ENCODE assay signal across 17 cellular contexts in the genomic region with DNA sequence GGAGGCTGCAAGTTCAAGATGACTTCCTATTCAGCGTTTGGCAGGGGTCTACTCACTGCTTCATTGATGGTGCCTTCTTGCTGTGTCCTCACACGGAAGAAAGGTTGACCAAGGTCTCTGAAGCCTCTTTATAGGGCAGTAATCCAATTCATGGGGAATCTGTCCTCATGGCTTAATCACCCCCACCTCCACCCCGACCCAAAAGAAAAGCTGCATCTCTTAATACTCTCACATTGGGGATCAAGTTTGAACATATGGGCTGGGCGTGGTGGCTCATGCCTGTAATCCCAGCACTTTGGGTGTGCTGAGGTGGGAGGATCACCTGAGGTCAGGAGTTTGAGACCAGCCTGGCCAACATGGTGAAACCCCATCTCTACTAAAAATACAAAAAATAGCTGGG. TPM values are rescaled to one million over a fixed set of nuclear protein-coding genes. Genes with fewer than 3 reads are reported as not detected.
A peak's percentile ranks its signal among the peaks of the same experiment; 100 is the strongest.
DNase-seq lines count a peak whose midpoint lies in the region; ATAC-seq and TF ChIP-seq lines count a peak whose summit lies in the region.
"Had no signal": no experiment of that assay in that cellular context is flagged by ENCODE, and none has a peak within 500 bp of the region (broad histone marks: within the 10 kb centered on the region; RNA-seq: fewer than 3 reads in every experiment).

No MANE protein-coding gene starts in this region.

- POLR2A ChIA-PET in Caco-2 (lab: Charles Lee) = interaction anchor here (2.0 kb wide), 1 partner anchor 36 kb away, joined by 11 read pairs; a partner anchor contains a TSS

- no peak for TF ChIP-seq CTCF in Caco-2 (IDR thresholded peaks at IDR 0.05; ENCODE audit: insufficient read depth in 1 of 2, low read depth in 1 of 2, low read length in 1 of 2, severe bottlenecking in 1 of 2, unreplicated experiment in 1 of 2)

- no peaks in the 10 kb centered on the region for H3K36me3 Mint-ChIP-seq in Caco-2 (ENCODE audit: insufficient read depth, unreplicated experiment)
- H3K36me3 Mint-ChIP-seq in stimulated activated effector memory CD8-positive, alpha-beta T cell treated with anti-CD3 and anti-CD28 coated beads, Interleukin-12 subunit alpha, Interleukin-12 subunit beta, amount 100 ng/mL, for 72 hours = no peaks in the 10 kb centered on the region
- H3K36me3 Mint-ChIP-seq: CD4-positive, CD25-positive, alpha-beta regulatory T cell; CD8-positive, alpha-beta memory T cell had no signal

- no peak overlapping the region for H3K4me3 Mint-ChIP-seq in Caco-2 (ENCODE audit: unreplicated experiment)
- H3K4me3 Mint-ChIP-seq in stimulated activated effector memory CD8-positive, alpha-beta T cell treated with anti-CD3 and anti-CD28 coated beads, Interleukin-12 subunit alpha, Interleukin-12 subunit beta, amount 100 ng/mL, for 72 hours = no peak overlapping the region
- H3K4me3 Mint-ChIP-seq: CD4-positive, CD25-positive, alpha-beta regulatory T cell; CD8-positive, alpha-beta memory T cell; GM23338 had no signal

- H3K27me3 Mint-ChIP-seq in Caco-2 (ENCODE audit: insufficient read depth, unreplicated experiment) = no peaks in the 10 kb centered on the region
- H3K27me3 Mint-ChIP-seq: CD4-positive, CD25-positive, alpha-beta regulatory T cell; CD8-positive, alpha-beta memory T cell had no signal

- CTCF ChIA-PET in Caco-2 (lab: Charles Lee) = interaction anchor here (1.0 to 1.2 kb wide), 2 partner anchors 17 kb away, joined by 3 to 4 read pairs; no protein-coding TSS in a partner anchor

- peaks cover 21% of the 10 kb centered on the region for H3K4me1 ChIP-seq in Caco-2
- peaks cover 60% of the 10 kb centered on the region for H3K4me1 ChIP-seq in SJSA1 (replicated peaks)
- peaks cover 21% of the 10 kb centered on the region for H3K4me1 ChIP-seq in mesodermal cell (ENCODE audit: control insufficient read depth, insufficient read depth, low read length, poor library complexity, severe bottlenecking)
- H3K4me1 ChIP-seq: BE2C had no signal

- intact Hi-C loops in Caco-2 (cut with micrococcal nuclease; ENCODE audit: unreplicated experiment) = loop anchor here (2.0 to 10.0 kb wide), 2 partner anchors 19 to 797 kb away; no protein-coding TSS in a partner anchor

- no peak for ATAC-seq in stimulated activated effector memory CD8-positive, alpha-beta T cell treated with anti-CD3 and anti-CD28 coated beads, Interleukin-12 subunit alpha, Interleukin-12 subunit beta, amount 100 ng/mL, for 72 hours
- ATAC-seq: GM23338 had no signal

- WGBS in mesodermal cell (ENCODE audit: insufficient coverage in 2 of 2), 2 experiments = 89 to 93% methylated on average over 2 to 3 of the region's 4 CpGs

- H3K9me3 ChIP-seq in Caco-2 = no peaks in the 10 kb centered on the region
- no peaks in the 10 kb centered on the region for H3K9me3 ChIP-seq in SJSA1 (replicated peaks)
- no peaks in the 10 kb centered on the region for H3K9me3 ChIP-seq in mesodermal cell (ENCODE audit: control insufficient read depth, low read length)
- H3K9me3 ChIP-seq: BE2C had no signal

- no peaks in the 10 kb centered on the region for H3K27me3 ChIP-seq in Caco-2 (replicated peaks; ENCODE audit: control insufficient read depth, insufficient read depth, low read length)
- H3K27me3 ChIP-seq in SJSA1 (replicated peaks) = no peaks in the 10 kb centered on the region
- H3K27me3 ChIP-seq: BE2C had no signal

- peak overlapping the region; percentile 91 for H3K27ac Mint-ChIP-seq in Caco-2 (ENCODE audit: unreplicated experiment)
- no peak overlapping the region for H3K27ac Mint-ChIP-seq in stimulated activated effector memory CD8-positive, alpha-beta T cell treated with anti-CD3 and anti-CD28 coated beads, Interleukin-12 subunit alpha, Interleukin-12 subunit beta, amount 100 ng/mL, for 72 hours
- H3K27ac Mint-ChIP-seq: CD4-positive, CD25-positive, alpha-beta regulatory T cell; CD8-positive, alpha-beta memory T cell; GM23338 had no signal

- H3K27ac ChIP-seq in SJSA1 = peak overlapping the region; percentile 94
- H3K27ac ChIP-seq in mesodermal cell (ENCODE audit: low read depth, low read length, severe bottlenecking) = peak overlapping the region; percentile 94
- H3K27ac ChIP-seq in substantia nigra (ENCODE audit: low read depth, low read length, poor library complexity, severe bottlenecking) = no peak overlapping the region

- no peak overlapping the region for H3K4me3 ChIP-seq in Caco-2 (ENCODE audit: low read depth, low read length)
- no peak overlapping the region for H3K4me3 ChIP-seq in SJSA1
- H3K4me3 ChIP-seq in mesodermal cell (ENCODE audit: extremely low read depth, insufficient read depth, low read length, poor library complexity, severe bottlenecking) = no peak overlapping the region
- H3K4me3 ChIP-seq: GM23338 had no signal

- no TSS peak for BruUV-seq in Caco-2 (replicated peaks; lab: Mats Ljungman, UMichigan)

- no peak for DNase-seq in Caco-2
- DNase-seq in D341Med (ENCODE audit: low spot score) = peak; percentile 52
- DNase-seq in SJSA1 (ENCODE audit: low read depth in 1 of 2, low spot score in 2 of 2) = no peak
- no peak for DNase-seq in ecto neural progenitor cell (ENCODE audit: low spot score)
- no peak for DNase-seq in substantia nigra (lab: John Stamatoyannopoulos, UW)
- no peak for DNase-seq in stimulated activated effector memory CD8-positive, alpha-beta T cell treated with anti-CD3 and anti-CD28 coated beads, Interleukin-12 subunit alpha, Interleukin-12 subunit beta, amount 100 ng/mL, for 72 hours (ENCODE audit: low spot score in 2 of 2)
- DNase-seq: ACHN; BE2C; C1 segment of cervical spinal cord; CD4-positive, CD25-positive, alpha-beta regulatory T cell; CD8-positive, alpha-beta memory T cell; COR-L47; DMS79 treated with DMSO at 0.1 percent for 48 hours; GF-D8; HCEC 1CT had no signal

- peaks cover 16% of the 10 kb centered on the region for H3K9me3 Mint-ChIP-seq in Caco-2 (ENCODE audit: unreplicated experiment)
- no peaks in the 10 kb centered on the region for H3K9me3 Mint-ChIP-seq in stimulated activated effector memory CD8-positive, alpha-beta T cell treated with anti-CD3 and anti-CD28 coated beads, Interleukin-12 subunit alpha, Interleukin-12 subunit beta, amount 100 ng/mL, for 72 hours
- H3K9me3 Mint-ChIP-seq: GM23338 had no signal

- peaks cover 20% of the 10 kb centered on the region for H3K4me1 Mint-ChIP-seq in Caco-2 (ENCODE audit: low read depth, unreplicated experiment)
- no peaks in the 10 kb centered on the region for H3K4me1 Mint-ChIP-seq in stimulated activated effector memory CD8-positive, alpha-beta T cell treated with anti-CD3 and anti-CD28 coated beads, Interleukin-12 subunit alpha, Interleukin-12 subunit beta, amount 100 ng/mL, for 72 hours
- H3K4me1 Mint-ChIP-seq: CD4-positive, CD25-positive, alpha-beta regulatory T cell; CD8-positive, alpha-beta memory T cell; GM23338 had no signal

- no peaks in the 10 kb centered on the region for H3K36me3 ChIP-seq in Caco-2 (ENCODE audit: control insufficient read depth, insufficient read depth, low read length)
- H3K36me3 ChIP-seq in SJSA1 = no peaks in the 10 kb centered on the region
- H3K36me3 ChIP-seq in mesodermal cell (ENCODE audit: control insufficient read depth, insufficient read depth, low read length) = no peaks in the 10 kb centered on the region
- H3K36me3 ChIP-seq: BE2C had no signal

RNA-seq across cellular contexts. Expression of a gene that starts 36.4 kb away (rescaled TPM):
- 42.8 and 44.6 TPM in 2 replicates for total RNA-seq in Caco-2 (2022)
- total RNA-seq in SJSA1 (2014; rRNA removed; shearing (Covaris generic)) = 47.6 and 65.8 TPM in 2 replicates
- 18.5 TPM for polyA plus RNA-seq in mesodermal cell (2013, experiment 1 of 2)
- polyA plus RNA-seq in mesodermal cell (2013, experiment 2 of 2) = 24.7 TPM
- total RNA-seq: CD4-positive, CD25-positive, alpha-beta regulatory T cell had no signal
- polyA plus RNA-seq: CD4-positive, CD25-positive, alpha-beta regulatory T cell; CD8-positive, alpha-beta memory T cell had no signal
